11 cellular contexts compared by ENCODE assay signal in genomic region chr1:50422675-50422945, GRCh38. TPM values are rescaled to one million over a fixed set of nuclear protein-coding genes. Genes with fewer than 3 reads are reported as not detected.
DNase-seq lines count a peak whose midpoint lies in the region; ATAC-seq lines count a peak whose summit lies in the region.
"Had no signal": no experiment of that assay in that cellular context is flagged by ENCODE, and none has a peak within 500 bp of the region (broad histone marks: within the 10 kb centered on the region; RNA-seq: fewer than 3 reads in every experiment).

No MANE protein-coding gene starts in this region.

- no peaks in the 10 kb centered on the region for H3K36me3 Mint-ChIP-seq in activated T-cell treated with anti-CD3 and anti-CD28 coated beads, Interleukin-2, amount 50 U/mL, for 4 hours (ENCODE audit: insufficient read depth)
- H3K36me3 Mint-ChIP-seq in activated T-helper 17 cell treated with anti-CD3 and anti-CD28 coated beads, Interleukin-2, amount 50 U/mL, for 72 hours (ENCODE audit: low read depth): peaks cover 30% of the 10 kb centered on the region

- peaks cover 13% of the 10 kb centered on the region; the same call in 1 of the 2 replicates for H3K9me3 ChIP-seq in iPS-20b (ENCODE audit: insufficient read depth, low read depth, low read length)
- H3K9me3 ChIP-seq in subcutaneous abdominal adipose tissue (ENCODE audit: control insufficient read depth in 5 of 5, low read length in 5 of 5): no peaks in the 10 kb centered on the region
- H3K9me3 ChIP-seq: ovary, upper lobe of left lung had no signal

- H3K4me1 ChIP-seq in iPS-20b (ENCODE audit: insufficient read depth, low read length) (no peaks in the 10 kb centered on the region), subcutaneous abdominal adipose tissue (ENCODE audit: control insufficient read depth in 5 of 5, insufficient read depth in 5 of 5, low read length in 5 of 5) (peaks cover 0 to 67% (median 61%) of the 10 kb centered on the region in 5 donors)
- H3K4me1 ChIP-seq: BLaER1 had no signal

- H3K27ac ChIP-seq in iPS-20b (ENCODE audit: low read length) (no peak overlapping the region), subcutaneous abdominal adipose tissue (ENCODE audit: low read depth, low read length) (no peak overlapping the region)
- H3K27ac ChIP-seq: BLaER1, ovary, upper lobe of left lung had no signal

- no peak for ATAC-seq in activated T-cell treated with anti-CD3 and anti-CD28 coated beads, Interleukin-2, amount 50 U/mL, for 4 hours
- no peak for ATAC-seq in activated T-helper 17 cell treated with anti-CD3 and anti-CD28 coated beads, Interleukin-2, amount 50 U/mL, for 72 hours (replicated peaks)
- ATAC-seq in HG02840 (IDR thresholded peaks at IDR 0.05; ENCODE audit: low FRiP score, unreplicated experiment) (no peak), GM21423 (IDR thresholded peaks at IDR 0.05; ENCODE audit: unreplicated experiment) (no peak)

- peaks cover 54% of the 10 kb centered on the region for H3K4me1 Mint-ChIP-seq in activated T-cell treated with anti-CD3 and anti-CD28 coated beads, Interleukin-2, amount 50 U/mL, for 4 hours (ENCODE audit: low read depth)
- peaks cover 31% of the 10 kb centered on the region for H3K4me1 Mint-ChIP-seq in activated T-helper 17 cell treated with anti-CD3 and anti-CD28 coated beads, Interleukin-2, amount 50 U/mL, for 72 hours

- H3K27ac Mint-ChIP-seq in activated T-helper 17 cell treated with anti-CD3 and anti-CD28 coated beads, Interleukin-2, amount 50 U/mL, for 72 hours: no peak overlapping the region

- H3K36me3 ChIP-seq in iPS-20b (ENCODE audit: insufficient read depth, low read depth, low read length) (no peaks in the 10 kb centered on the region), subcutaneous abdominal adipose tissue (ENCODE audit: control insufficient read depth in 5 of 5, insufficient read depth in 5 of 5, low read length in 5 of 5) (no peaks in the 10 kb centered on the region)
- H3K36me3 ChIP-seq: BLaER1, ovary, upper lobe of left lung had no signal

- no peak for DNase-seq in activated T-cell treated with anti-CD3 and anti-CD28 coated beads, Interleukin-2, amount 50 U/mL, for 4 hours
- DNase-seq in activated T-cell treated with anti-CD3 and anti-CD28 coated beads, Interleukin-2, amount 50 U/mL, for 1 hour: no peak
- no peak for DNase-seq in NCI-H526 treated with DMSO at 0.1 percent for 48 hours (lab: John Stamatoyannopoulos, UW)
- DNase-seq: ovary had no signal

- H3K4me3 Mint-ChIP-seq in activated T-cell treated with anti-CD3 and anti-CD28 coated beads, Interleukin-2, amount 50 U/mL, for 4 hours: peak overlapping the region; percentile 82
- H3K4me3 Mint-ChIP-seq in activated T-helper 17 cell treated with anti-CD3 and anti-CD28 coated beads, Interleukin-2, amount 50 U/mL, for 72 hours: peak overlapping the region; percentile 81

- H3K4me3 ChIP-seq in iPS-20b (ENCODE audit: low read length) (peak overlapping the region; percentile 60), subcutaneous abdominal adipose tissue (ENCODE audit: low read depth in 1 of 5, low read length in 5 of 5) (peak overlapping the region in 3 of 5 donors; percentile 45 to 64 (median 57))
- H3K4me3 ChIP-seq: BLaER1 had no signal

- H3K9me3 Mint-ChIP-seq in activated T-cell treated with anti-CD3 and anti-CD28 coated beads, Interleukin-2, amount 50 U/mL, for 4 hours: no peaks in the 10 kb centered on the region
- H3K9me3 Mint-ChIP-seq in activated T-helper 17 cell treated with anti-CD3 and anti-CD28 coated beads, Interleukin-2, amount 50 U/mL, for 72 hours: no peaks in the 10 kb centered on the region

- H3K27me3 ChIP-seq in iPS-20b (ENCODE audit: insufficient read depth, low read length): peaks cover 100% of the 10 kb centered on the region
- H3K27me3 ChIP-seq in subcutaneous abdominal adipose tissue (ENCODE audit: control insufficient read depth in 5 of 5, insufficient read depth in 4 of 5, low read length in 5 of 5): peaks cover 64 to 95% (median 83%) of the 10 kb centered on the region in 5 donors

- H3K27me3 Mint-ChIP-seq in activated T-cell treated with anti-CD3 and anti-CD28 coated beads, Interleukin-2, amount 50 U/mL, for 4 hours (ENCODE audit: low read depth): peaks cover 81% of the 10 kb centered on the region
- H3K27me3 Mint-ChIP-seq in activated T-helper 17 cell treated with anti-CD3 and anti-CD28 coated beads, Interleukin-2, amount 50 U/mL, for 72 hours: peaks cover 66% of the 10 kb centered on the region

- no peak overlapping the region for H3K9ac ChIP-seq in iPS-20b (ENCODE audit: low read depth, low read length)
- H3K9ac ChIP-seq in subcutaneous abdominal adipose tissue (ENCODE audit: low read length in 5 of 5): no peak overlapping the region
- H3K9ac ChIP-seq: BLaER1 had no signal

RNA-seq across cellular contexts. Expression of gene DMRTA2, which starts 0.6 kb away (rescaled TPM):
- total RNA-seq in activated T-cell treated with anti-CD3 and anti-CD28 coated beads, Interleukin-2, amount 50 U/mL, for 4 hours: not detected
- total RNA-seq in activated T-helper 17 cell treated with anti-CD3 and anti-CD28 coated beads, Interleukin-2, amount 50 U/mL, for 72 hours: not detected
